ENCODE assay signal across 30 cellular contexts in genomic region chr2:20034821-20035220, GRCh38. TPM values are rescaled to one million over a fixed set of nuclear protein-coding genes. Genes with fewer than 3 reads are reported as not detected.
"Had no signal": no experiment of that assay in that cellular context is flagged by ENCODE, and none has a peak within 500 bp of the region (broad histone marks: within the 10 kb centered on the region; RNA-seq: fewer than 3 reads in every experiment).

No MANE protein-coding gene starts in this region.

- ATAC-seq: lower lobe of right lung; natural killer cell treated with Interleukin-12 subunit alpha and Interleukin-12 subunit beta and Interleukin-15 and Interleukin-18, amount 100 ng/mL, for 72 hours; psoas muscle; T-cell; upper lobe of right lung had no signal

- H3K27ac ChIP-seq: brain microvascular endothelial cell, epithelial cell of prostate, esophagus squamous epithelium, hepatocyte, lower lobe of right lung, neutrophil, psoas muscle, suprapubic skin, tibial artery, upper lobe of right lung, VCaP had no signal

- H3K9me3 ChIP-seq: lower lobe of right lung, neutrophil, suprapubic skin, upper lobe of right lung had no signal

- H3K4me1 ChIP-seq: lower lobe of right lung, psoas muscle, suprapubic skin, upper lobe of right lung had no signal

- H3K4me3 ChIP-seq: esophagus squamous epithelium, hepatocyte, lower lobe of right lung, psoas muscle, right atrium auricular region, spleen, suprapubic skin, tibial artery, upper lobe of right lung had no signal

- H2AFZ ChIP-seq: hepatocyte had no signal

- H3K27me3 ChIP-seq: brain microvascular endothelial cell, esophagus squamous epithelium, hepatocyte, neutrophil, right atrium auricular region, spleen, suprapubic skin, tibial artery, upper lobe of right lung had no signal

- DNase-seq: activated CD4-positive, alpha-beta T cell treated with anti-CD3 and anti-CD28 coated beads for 4 hours; activated CD4-positive, alpha-beta T cell treated with anti-CD3 and anti-CD28 coated beads, Interleukin-2, amount 50 U/mL, for 4 hours; activated effector memory CD4-positive, alpha-beta T cell treated with anti-CD3 and anti-CD28 coated beads, Interleukin-2, amount 50 U/mL, for 16 hours; activated naive CD4-positive, alpha-beta T cell treated with anti-CD3 and anti-CD28 coated beads for 36 hours; activated naive CD8-positive, alpha-beta T cell treated with anti-CD3 and anti-CD28 coated beads, Interleukin-2, amount 10 ng/mL, durations not matched to agents 7 days and 5 days; activated T-cell treated with anti-CD3 and anti-CD28 coated beads for 4 hours; amniotic stem cell; brain microvascular endothelial cell; central memory CD4-positive, alpha-beta T cell; endodermal cell; esophagus squamous epithelium; foreskin melanocyte; islet precursor cell; lower lobe of right lung; mesendoderm; psoas muscle; spleen; stimulated activated naive CD4-positive, alpha-beta T cell; T-cell; tibial artery; upper lobe of right lung had no signal

- H3K4me2 ChIP-seq: hepatocyte had no signal

RNA-seq across cellular contexts. Expression of gene MATN3, which starts 22.4 kb away (rescaled TPM):
- total RNA-seq: activated naive CD4-positive, alpha-beta T cell treated with anti-CD3 and anti-CD28 coated beads for 36 hours; activated naive CD8-positive, alpha-beta T cell treated with anti-CD3 and anti-CD28 coated beads, Interleukin-2, amount 10 ng/mL, durations not matched to agents 7 days and 5 days; activated T-helper 1 cell treated with anti-CD3 and anti-CD28 coated beads, Interleukin-12 subunit alpha, Interleukin-12 subunit beta, Interleukin-2, Interleukin-4 antibody, amounts not matched to agents 30 ng/mL and 10 ng/mL and 1 ng/mL, durations not matched to agents 14 hours and 24 hours and 36 hours; mononuclear cell; natural killer cell treated with Interleukin-12 subunit alpha and Interleukin-12 subunit beta and Interleukin-15 and Interleukin-18, amount 100 ng/mL, for 72 hours; right atrium auricular region had no signal
